ENCODE assay signal across 8 cellular contexts in genomic region chr12:101773560-101774206, GRCh38. TPM values are rescaled to one million over a fixed set of nuclear protein-coding genes. Genes with fewer than 3 reads are reported as not detected.
A peak's percentile ranks its signal among the peaks of the same experiment; 100 is the strongest.
DNase-seq lines count a peak whose midpoint lies in the region; ATAC-seq lines count a peak whose summit lies in the region.

No MANE protein-coding gene starts in this region.

- H4K91ac ChIP-seq in mesenchymal stem cell (ENCODE audit: low read length): no peak overlapping the region

- H2BK15ac ChIP-seq in mesenchymal stem cell (ENCODE audit: low read depth, poor library complexity, severe bottlenecking): no peak overlapping the region

- no peak overlapping the region for H3K27ac ChIP-seq in mesenchymal stem cell (ENCODE audit: low read length, poor library complexity, severe bottlenecking)

- H3K4me1 Mint-ChIP-seq in activated CD4-positive, alpha-beta memory T cell treated with anti-CD3 and anti-CD28 coated beads for 36 hours (ENCODE audit: low read depth): peaks cover 6% of the 10 kb centered on the region

- no peak overlapping the region for H3K9ac ChIP-seq in mesenchymal stem cell (ENCODE audit: low read length)

- no peak overlapping the region for H3K4ac ChIP-seq in mesenchymal stem cell (ENCODE audit: low read depth in 1 of 2, low read length in 2 of 2)

- no peak overlapping the region for H3K4me3 ChIP-seq in mesenchymal stem cell (ENCODE audit: insufficient read depth in 1 of 2, low read depth in 1 of 2, low read length in 2 of 2)

- H3K9me3 Mint-ChIP-seq in activated CD4-positive, alpha-beta memory T cell treated with anti-CD3 and anti-CD28 coated beads for 36 hours: no peaks in the 10 kb centered on the region

- H3K36me3 ChIP-seq in mesenchymal stem cell (ENCODE audit: control insufficient read depth in 1 of 2, insufficient read depth in 2 of 2, low read depth in 1 of 2, low read length in 2 of 2): peaks cover 22 to 64% of the 10 kb centered on the region in 2 experiments

- H2BK5ac ChIP-seq in mesenchymal stem cell (ENCODE audit: low read depth, low read length, poor library complexity, severe bottlenecking): no peak overlapping the region

- no peak overlapping the region for H2BK120ac ChIP-seq in mesenchymal stem cell (ENCODE audit: low read depth, low read length)

- no peak overlapping the region for H2BK12ac ChIP-seq in mesenchymal stem cell (ENCODE audit: low read length in 2 of 2)

- H3K36me3 Mint-ChIP-seq in activated CD4-positive, alpha-beta memory T cell treated with anti-CD3 and anti-CD28 coated beads for 36 hours: peaks cover 8% of the 10 kb centered on the region

- POLR2A ChIA-PET in activated CD4-positive, alpha-beta memory T cell treated with anti-CD3 and anti-CD28 coated beads for 36 hours (lab: Charles Lee): no interaction called here

- intact Hi-C loops in activated CD4-positive, alpha-beta memory T cell treated with anti-CD3 and anti-CD28 coated beads for 36 hours (cut with micrococcal nuclease): loop anchor here (1.0 to 5.0 kb wide), 5 partner anchors 58 to 359 kb away; no protein-coding TSS in a partner anchor

- H3K23ac ChIP-seq in mesenchymal stem cell (ENCODE audit: low read length in 2 of 2): no peak overlapping the region

- ATAC-seq in GM18909 (IDR thresholded peaks at IDR 0.05; ENCODE audit: poor library complexity, unreplicated experiment) (peak; percentile 69), HG03439 (IDR thresholded peaks at IDR 0.05; ENCODE audit: unreplicated experiment) (peak; percentile 61)

- no peaks in the 10 kb centered on the region for H3K27me3 ChIP-seq in mesenchymal stem cell (ENCODE audit: control insufficient read depth in 1 of 2, insufficient read depth in 1 of 2, low read length in 2 of 2)

- H3K18ac ChIP-seq in mesenchymal stem cell (ENCODE audit: low read depth in 1 of 2, low read length in 2 of 2): no peak overlapping the region

- H4K8ac ChIP-seq in mesenchymal stem cell (ENCODE audit: low read length): no peak overlapping the region

- H3K9me3 ChIP-seq in mesenchymal stem cell (ENCODE audit: control insufficient read depth, low read length): no peaks in the 10 kb centered on the region

- no peaks in the 10 kb centered on the region for H3K4me1 ChIP-seq in mesenchymal stem cell (ENCODE audit: control insufficient read depth, insufficient read depth, low read depth, low read length)

- DNase-seq in Ammon's horn (ENCODE audit: low spot score) (peak; percentile 87), NCI-H748 treated with DMSO at 0.1 percent for 48 hours (lab: John Stamatoyannopoulos, UW) (peak; percentile 63), mesenchymal stem cell (peak; percentile 72)
- peak; percentile 72 for DNase-seq in activated CD4-positive, alpha-beta memory T cell treated with anti-CD3 and anti-CD28 coated beads for 36 hours
- DNase-seq in effector CD4-positive, alpha-beta T cell: peak; percentile 51
- DNase-seq in stimulated activated CD8-positive, alpha-beta memory T cell treated with anti-CD3 and anti-CD28 coated beads, Interleukin-4, amount 100 ng/mL, for 1 hour (ENCODE audit: low read depth in 2 of 2, low spot score in 1 of 2): peak; percentile 17 to 52

- no peak overlapping the region for H3K4me2 ChIP-seq in mesenchymal stem cell (ENCODE audit: low read length, poor library complexity, severe bottlenecking)

- H3K14ac ChIP-seq in mesenchymal stem cell (ENCODE audit: low read length in 2 of 2): no peak overlapping the region

- no peaks in the 10 kb centered on the region for H3K27me3 Mint-ChIP-seq in activated CD4-positive, alpha-beta memory T cell treated with anti-CD3 and anti-CD28 coated beads for 36 hours

- 50% methylated on average over 2 of the region's 3 CpGs for WGBS in mesenchymal stem cell

- H3K4me3 Mint-ChIP-seq in activated CD4-positive, alpha-beta memory T cell treated with anti-CD3 and anti-CD28 coated beads for 36 hours: no peak overlapping the region

- CTCF ChIA-PET in activated CD4-positive, alpha-beta memory T cell treated with anti-CD3 and anti-CD28 coated beads for 36 hours (lab: Charles Lee): interaction anchor here (0.5 to 3.6 kb wide), 27 partner anchors 8 to 366 kb away, joined by 3 to 155 read pairs (median 4); partner anchors contain the start of genes ARL1 and GNPTAB

- H2AK5ac ChIP-seq in mesenchymal stem cell (ENCODE audit: low read length, severe bottlenecking): no peak overlapping the region

- H3K79me1 ChIP-seq in mesenchymal stem cell (replicated peaks; ENCODE audit: low read length, poor library complexity, severe bottlenecking): peaks cover 4% of the 10 kb centered on the region

- no peak overlapping the region for H3K27ac Mint-ChIP-seq in activated CD4-positive, alpha-beta memory T cell treated with anti-CD3 and anti-CD28 coated beads for 36 hours

- no peak overlapping the region for H2AFZ ChIP-seq in mesenchymal stem cell (ENCODE audit: low read depth, low read length)

RNA-seq across cellular contexts. Expression of gene SYCP3, which starts 34.4 kb away (rescaled TPM):
- total RNA-seq in activated CD4-positive, alpha-beta memory T cell treated with anti-CD3 and anti-CD28 coated beads for 36 hours: under 1 TPM in 1 of 2 experiments, not detected in 1; 0.07 TPM
- 0.03 TPM for polyA plus RNA-seq in mesenchymal stem cell (2013, experiment 1 of 2)
- polyA plus RNA-seq in mesenchymal stem cell (2013, experiment 2 of 2): 0.10 TPM

RNA-seq across cellular contexts. Expression of gene GNPTAB, which starts 57.1 kb away (rescaled TPM):
- 10 to 100 TPM; 19.6 to 20.2 TPM for total RNA-seq in activated CD4-positive, alpha-beta memory T cell treated with anti-CD3 and anti-CD28 coated beads for 36 hours
- 38.0 TPM for polyA plus RNA-seq in mesenchymal stem cell (2013, experiment 1 of 2)
- 39.2 TPM for polyA plus RNA-seq in mesenchymal stem cell (2013, experiment 2 of 2)

Comparison
In these comparisons a context has a peak if more than half of its experiments do, and no peak if none do; other contexts are left out.
1. DNase-seq: peak in every context shown above with its lines; median percentile 87 in Ammon's horn; 72 in activated CD4-positive, alpha-beta memory T cell treated with anti-CD3 and anti-CD28 coated beads for 36 hours; 72 in mesenchymal stem cell; 63 in NCI-H748 treated with DMSO at 0.1 percent for 48 hours; 51 in effector CD4-positive, alpha-beta T cell; 34 in stimulated activated CD8-positive, alpha-beta memory T cell treated with anti-CD3 and anti-CD28 coated beads, Interleukin-4, amount 100 ng/mL, for 1 hour.